Comparison of ENCODE assay signal across 8 cellular contexts in the genomic region with DNA sequence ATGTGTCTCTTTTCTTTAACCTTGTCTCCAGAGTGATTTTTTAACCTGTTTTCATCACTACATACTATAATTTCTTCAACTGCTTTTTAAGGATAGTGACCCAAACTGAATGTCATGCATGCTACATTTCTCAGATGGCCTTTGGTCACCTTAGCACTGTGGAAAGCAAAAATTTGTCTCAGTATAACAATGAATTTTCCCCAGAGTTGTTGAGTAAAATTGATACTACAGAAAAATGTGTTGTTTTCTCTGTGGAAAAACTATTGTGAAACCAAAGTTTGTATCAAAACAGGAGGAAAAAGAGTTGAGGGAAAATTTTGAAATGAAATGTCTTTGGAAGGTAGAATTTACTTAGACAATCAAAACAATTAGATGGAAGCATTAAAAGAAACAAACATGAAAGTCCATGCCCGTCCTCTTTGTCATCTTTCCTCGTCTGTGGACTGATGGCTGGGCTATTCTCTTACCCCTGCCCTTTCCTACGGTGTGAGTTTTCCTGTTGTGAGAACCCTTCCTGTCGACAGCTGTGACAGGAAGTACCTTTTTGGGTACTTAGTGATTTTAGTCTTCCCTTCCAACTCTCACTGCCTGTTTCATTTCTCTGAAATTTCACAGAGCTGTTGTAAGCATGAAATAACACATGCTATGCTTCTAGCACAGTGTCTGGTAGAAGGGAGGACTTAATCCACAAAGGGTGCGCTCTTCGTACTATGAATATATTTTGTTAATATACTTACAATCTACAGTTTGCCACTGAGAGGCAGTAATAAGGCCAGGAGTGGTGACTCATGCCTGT. TPM values are rescaled to one million over a fixed set of nuclear protein-coding genes. Genes with fewer than 3 reads are reported as not detected.
A peak's percentile ranks its signal among the peaks of the same experiment; 100 is the strongest.
DNase-seq lines count a peak whose midpoint lies in the region; ATAC-seq and TF ChIP-seq lines count a peak whose summit lies in the region.

No MANE protein-coding gene starts in this region.

- no peak for DNase-seq in T-helper 2 cell treated with Interferon-gamma antibody and Interleukin-4, amounts not matched to agents 5 μg/mL and 100 μg/mL, for 36 hours (ENCODE audit: low spot score)
- DNase-seq in sigmoid colon (no peak), GDM1 (lab: John Stamatoyannopoulos, UW) (no peak), COLO829 (ENCODE audit: low spot score) (no peak), NCI-H187 (lab: John Stamatoyannopoulos, UW) (no peak), upper lobe of right lung (no peak)

- no peak for TF ChIP-seq EP300 in sigmoid colon (IDR thresholded peaks at IDR 0.05)

- peaks cover 0 to 37% (median 23%) of the 10 kb centered on the region in 4 donors for H3K4me1 ChIP-seq in sigmoid colon
- no peaks in the 10 kb centered on the region for H3K4me1 ChIP-seq in upper lobe of right lung

- peak; percentile 55 for ATAC-seq in GM18870 (IDR thresholded peaks at IDR 0.05; ENCODE audit: unreplicated experiment)
- ATAC-seq in HG02678 (IDR thresholded peaks at IDR 0.05; ENCODE audit: unreplicated experiment): peak; percentile 57
- ATAC-seq in upper lobe of right lung: no peak

- peaks cover 31% of the 10 kb centered on the region for H3K36me3 Mint-ChIP-seq in T-helper 2 cell treated with Interferon-gamma antibody and Interleukin-4, amounts not matched to agents 5 μg/mL and 100 μg/mL, for 36 hours (ENCODE audit: low read depth)

- 63 to 85% methylated on average over 6 of the region's 6 CpGs for WGBS in sigmoid colon, 2 donors

- H3K4me1 Mint-ChIP-seq in T-helper 2 cell treated with Interferon-gamma antibody and Interleukin-4, amounts not matched to agents 5 μg/mL and 100 μg/mL, for 36 hours (ENCODE audit: low read depth): peaks cover 28% of the 10 kb centered on the region

- no peak for TF ChIP-seq POLR2A in sigmoid colon (IDR thresholded peaks at IDR 0.05)

- no peaks in the 10 kb centered on the region for H3K9me3 ChIP-seq in sigmoid colon
- no peaks in the 10 kb centered on the region for H3K9me3 ChIP-seq in upper lobe of right lung

- intact Hi-C loops in sigmoid colon (cut with DNase I): loop anchor here (2.0 to 10.0 kb wide), 2 partner anchors 136 to 200 kb away; a partner anchor contains a TSS
- intact Hi-C loops in upper lobe of right lung (cut with DNase I): no loop called here

- peak overlapping the region; percentile 61 to 88 (median 80) for H3K27ac ChIP-seq in sigmoid colon
- H3K27ac ChIP-seq in upper lobe of right lung: no peak overlapping the region

- no peaks in the 10 kb centered on the region for H3K27me3 ChIP-seq in sigmoid colon
- H3K27me3 ChIP-seq in upper lobe of right lung: no peaks in the 10 kb centered on the region

- peaks cover 0 to 11% (median 0%) of the 10 kb centered on the region in 4 donors for H3K36me3 ChIP-seq in sigmoid colon
- H3K36me3 ChIP-seq in upper lobe of right lung: peaks cover 61% of the 10 kb centered on the region

- H3K27me3 Mint-ChIP-seq in T-helper 2 cell treated with Interferon-gamma antibody and Interleukin-4, amounts not matched to agents 5 μg/mL and 100 μg/mL, for 36 hours (ENCODE audit: low read depth): no peaks in the 10 kb centered on the region

- peak overlapping the region; percentile 63 for H3K4me3 Mint-ChIP-seq in T-helper 2 cell treated with Interferon-gamma antibody and Interleukin-4, amounts not matched to agents 5 μg/mL and 100 μg/mL, for 36 hours

- H3K27ac Mint-ChIP-seq in T-helper 2 cell treated with Interferon-gamma antibody and Interleukin-4, amounts not matched to agents 5 μg/mL and 100 μg/mL, for 36 hours: peak overlapping the region; percentile 74

- TF ChIP-seq CTCF in sigmoid colon (IDR thresholded peaks at IDR 0.05) (no peak), upper lobe of right lung (IDR thresholded peaks at IDR 0.05) (no peak)

- H3K9me3 Mint-ChIP-seq in T-helper 2 cell treated with Interferon-gamma antibody and Interleukin-4, amounts not matched to agents 5 μg/mL and 100 μg/mL, for 36 hours: no peaks in the 10 kb centered on the region

- H3K4me3 ChIP-seq in sigmoid colon (no peak overlapping the region), upper lobe of right lung (no peak overlapping the region)

RNA-seq across cellular contexts. Expression of a gene that starts 50.8 kb away (rescaled TPM):
- total RNA-seq in sigmoid colon: 1 to 10 TPM; 1.8 to 2.6 (median 2.3) TPM
- polyA plus RNA-seq in sigmoid colon: under 1 TPM; 0.16 to 0.60 (median 0.23) TPM
- 0.72 TPM for total RNA-seq in upper lobe of right lung

RNA-seq across cellular contexts. Expression of a gene that starts 51.7 kb away (rescaled TPM):
- total RNA-seq in sigmoid colon (10 to 100 TPM in 3 of 4 donors, 1 to 10 TPM in 1; 8.9 to 17.6 (median 11.5) TPM), upper lobe of right lung (7.7 TPM)
- polyA plus RNA-seq in sigmoid colon: 10 to 100 TPM; 11.7 to 28.8 (median 16.9) TPM
